In genomic region chr20:63857751-63858392, GRCh38 we compare ENCODE assay signal across 9 cellular contexts. TPM values are rescaled to one million over a fixed set of nuclear protein-coding genes. Genes with fewer than 3 reads are reported as not detected.
DNase-seq lines count a peak whose midpoint lies in the region; ATAC-seq and TF ChIP-seq lines count a peak whose summit lies in the region.
"Had no signal": no experiment of that assay in that cellular context is flagged by ENCODE, and none has a peak within 500 bp of the region (broad histone marks: within the 10 kb centered on the region; RNA-seq: fewer than 3 reads in every experiment).

No MANE protein-coding gene starts in this region.

- peaks cover 0 to 36% of the 10 kb centered on the region in 2 donors for H3K4me1 ChIP-seq in uterus

- H3K27me3 ChIP-seq in uterus: no peaks in the 10 kb centered on the region

- peak overlapping the region; percentile 58 to 78 for H3K27ac ChIP-seq in uterus

- no peak for TF ChIP-seq CTCF in uterus (IDR thresholded peaks at IDR 0.05)

- H3K4me3 ChIP-seq in uterus: no peak overlapping the region
- H3K4me3 ChIP-seq: coronary artery had no signal

- intact Hi-C loops in Right ventricle myocardium superior (cut with DNase I): no loop called here
- intact Hi-C loops in cardiac septum (cut with DNase I): no loop called here
- intact Hi-C loops in uterus (cut with DNase I; ENCODE audit: low total_unique reads): no loop called here

- H3K36me3 ChIP-seq in uterus: no peaks in the 10 kb centered on the region

- no peak for TF ChIP-seq POLR2A in uterus (IDR thresholded peaks at IDR 0.05)

- peak; percentile 56 for DNase-seq in Right ventricle myocardium superior
- DNase-seq in cardiac septum (ENCODE audit: low spot score): no peak
- no peak for DNase-seq in left lobe of liver (ENCODE audit: low spot score)
- DNase-seq in uterus: peak in 1 of 2 donors; percentile 51
- no peak for DNase-seq in NCI-H510A treated with DMSO at 0.1 percent for 48 hours (lab: John Stamatoyannopoulos, UW)
- DNase-seq: activated CD4-positive, alpha-beta T cell treated with anti-CD3 and anti-CD28 coated beads for 1 hour; NCI-H2171 had no signal

- no peaks in the 10 kb centered on the region for H3K9me3 ChIP-seq in uterus

- peak; percentile 4 for ATAC-seq in Right ventricle myocardium superior (ENCODE audit: poor library complexity)
- ATAC-seq in left lobe of liver: peak; percentile 16
- no peak for ATAC-seq in HG02884 (IDR thresholded peaks at IDR 0.05; ENCODE audit: unreplicated experiment)

RNA-seq across cellular contexts. Expression of gene ABHD16B, which starts 3.4 kb away (rescaled TPM):
- total RNA-seq in Right ventricle myocardium superior: not detected
- not detected for total RNA-seq in cardiac septum
- not detected for total RNA-seq in left lobe of liver
- total RNA-seq in uterus: not detected

RNA-seq across cellular contexts. Expression of gene TPD52L2, which starts 7.2 kb away (rescaled TPM):
- total RNA-seq in Right ventricle myocardium superior: 69.0 TPM
- total RNA-seq in cardiac septum: 72.0 TPM
- total RNA-seq in left lobe of liver: 17.3 TPM
- 10 to 100 TPM; 44.1 to 77.8 (median 62.0) TPM for total RNA-seq in uterus

RNA-seq across cellular contexts. Expression of gene ZBTB46, which starts 26.8 kb away (rescaled TPM):
- total RNA-seq in Right ventricle myocardium superior: 13.5 TPM
- total RNA-seq in cardiac septum: 17.4 TPM
- total RNA-seq in left lobe of liver: 4.7 TPM
- 10 to 100 TPM in 3 of 4 donors, 1 to 10 TPM in 1; 5.0 to 62.8 (median 38.8) TPM for total RNA-seq in uterus

RNA-seq across cellular contexts. Expression of gene DNAJC5, which starts 37.1 kb away (rescaled TPM):
- total RNA-seq in Right ventricle myocardium superior: 42.3 TPM
- 36.1 TPM for total RNA-seq in cardiac septum
- 17.8 TPM for total RNA-seq in left lobe of liver
- 10 to 100 TPM; 10.9 to 39.8 (median 25.6) TPM for total RNA-seq in uterus
